In genomic region chr19:40700083-40700482, GRCh38 we compare ENCODE assay signal across 1 cellular context.
TF ChIP-seq lines count a peak whose summit lies in the region.

No MANE protein-coding gene starts in this region.

TF ChIP-seq in H1, 55 proteins besides CTCF, POLR2A, EP300 and RAD21:
- no peak for TF ChIP-seq HDAC2 (IDR thresholded peaks at IDR 0.05; ENCODE audit: borderline replicate concordance in 1 of 2, low read depth in 2 of 2, low read length in 2 of 2)
- no peak for TF ChIP-seq TAF7 (optimal IDR thresholded peaks at IDR 0.05; ENCODE audit: borderline replicate concordance, low read depth, low read length)
- TF ChIP-seq SRF (IDR thresholded peaks at IDR 0.05; ENCODE audit: low read depth, low read length): no peak
- TF ChIP-seq SP4 (IDR thresholded peaks at IDR 0.05; ENCODE audit: low read length): no peak
- no peak for TF ChIP-seq ATF3 (IDR thresholded peaks at IDR 0.05; ENCODE audit: insufficient read depth, low read depth, low read length)
- no peak for TF ChIP-seq BRCA1 (IDR thresholded peaks at IDR 0.05; ENCODE audit: low read depth, low read length)
- TF ChIP-seq GTF2F1 (IDR thresholded peaks at IDR 0.05; ENCODE audit: borderline replicate concordance, low read depth, low read length): no peak
- no peak for TF ChIP-seq USF2 (IDR thresholded peaks at IDR 0.05; ENCODE audit: low read length)
- no peak for TF ChIP-seq ASH2L (IDR thresholded peaks at IDR 0.05; ENCODE audit: low read length)
- no peak for TF ChIP-seq RFX5 (IDR thresholded peaks at IDR 0.05; ENCODE audit: borderline replicate concordance, low read depth, low read length)
- no peak for TF ChIP-seq TEAD4 (IDR thresholded peaks at IDR 0.05; ENCODE audit: low read depth, low read length)
- no peak for TF ChIP-seq CHD1 (IDR thresholded peaks at IDR 0.05; ENCODE audit: low read depth, low read length)
- no peak for TF ChIP-seq RBBP5 (IDR thresholded peaks at IDR 0.05; ENCODE audit: borderline replicate concordance, low read depth, low read length)
- TF ChIP-seq CHD2 (IDR thresholded peaks at IDR 0.05; ENCODE audit: low read length): no peak
- no peak for TF ChIP-seq NANOG (IDR thresholded peaks at IDR 0.05; ENCODE audit: insufficient read depth, low read depth, low read length, poor library complexity, severe bottlenecking)
- TF ChIP-seq TCF12 (IDR thresholded peaks at IDR 0.05; ENCODE audit: low read depth, low read length): no peak
- no peak for TF ChIP-seq CREB1 (IDR thresholded peaks at IDR 0.05)
- TF ChIP-seq KDM4A (IDR thresholded peaks at IDR 0.05; ENCODE audit: low read depth, low read length, severe bottlenecking): no peak
- TF ChIP-seq SAP30 (IDR thresholded peaks at IDR 0.05; ENCODE audit: insufficient read depth, insufficient replicate concordance, low read length): no peak
